ENCODE assay signal across 31 cellular contexts in genomic region chr20:7692478-7692877, GRCh38.
"Had no signal": no experiment of that assay in that cellular context is flagged by ENCODE, and none has a peak within 500 bp of the region (broad histone marks: within the 10 kb centered on the region; RNA-seq: fewer than 3 reads in every experiment).

No MANE protein-coding gene starts in this region.

- ATAC-seq: left ventricle myocardium superior; lower lobe of right lung; mucosa of descending colon; natural killer cell treated with Interleukin-12 subunit alpha and Interleukin-12 subunit beta and Interleukin-15 and Interleukin-18, amount 100 ng/mL, for 72 hours; right lobe of liver had no signal

- DNase-seq: colonic mucosa; effector CD8-positive, alpha-beta T cell; endodermal cell; foreskin melanocyte; glutamatergic neuron; hypothalamus; immature natural killer cell; left ventricle myocardium superior; lower lobe of right lung; mucosa of descending colon; naive B cell; right lobe of liver; small intestine; stimulated activated CD4-positive, alpha-beta T cell treated with anti-CD3 and anti-CD28 coated beads, Interleukin-12 subunit alpha, Interleukin-12 subunit beta, amount 100 ng/mL, for 4 hours; stimulated activated CD4-positive, alpha-beta T cell treated with anti-CD3 and anti-CD28 coated beads, Interleukin-1b, Interleukin-23, amount 100 ng/mL, for 48 hours; stimulated activated CD4-positive, alpha-beta T cell treated with anti-CD3 and anti-CD28 coated beads, Interleukin-4, amount 100 ng/mL, for 1 hour; stimulated activated CD8-positive, alpha-beta memory T cell treated with anti-CD3 and anti-CD28 coated beads, Interleukin-4, amount 100 ng/mL, for 48 hours; stimulated activated naive CD4-positive, alpha-beta T cell treated with Interleukin-2 at 50 U/mL for 16 hours; stomach; thyroid gland had no signal

- H3K27ac Mint-ChIP-seq: dendritic cell treated with granulocyte-macrophage colony-stimulating factor and Interleukin-4, amounts not matched to agents 40 ng/mL and 50 ng/mL, for 4 days; endodermal cell; immature natural killer cell; memory B cell; mesothelial cell of epicardium; naive B cell; natural killer cell treated with Interleukin-12 subunit alpha and Interleukin-12 subunit beta and Interleukin-15 and Interleukin-18, amount 100 ng/mL, for 72 hours; progenitor cell of endocrine pancreas; type B pancreatic cell had no signal

- H3K36me3 Mint-ChIP-seq: immature natural killer cell, memory B cell, mesothelial cell of epicardium, naive B cell, type B pancreatic cell had no signal

- H3K79me2 ChIP-seq: parathyroid adenoma had no signal

- H3K4me3 ChIP-seq: colonic mucosa, esophagus muscularis mucosa, lower lobe of right lung, mucosa of descending colon, right lobe of liver, stomach, thyroid gland had no signal

- H3K9me3 ChIP-seq: colonic mucosa, esophagus muscularis mucosa, lower lobe of right lung, neutrophil, right lobe of liver, stomach, thyroid gland had no signal

- H3K4me1 Mint-ChIP-seq: immature natural killer cell, memory B cell, naive B cell, neural crest cell had no signal

- H3K27me3 ChIP-seq: colonic mucosa, esophagus muscularis mucosa, neutrophil, right lobe of liver, stomach, thyroid gland had no signal

- H3K4me1 ChIP-seq: colonic mucosa, esophagus muscularis mucosa, lower lobe of right lung, parathyroid adenoma, right lobe of liver, stomach, thyroid gland had no signal

- H3K9ac ChIP-seq: parathyroid adenoma had no signal

- H3K9me3 Mint-ChIP-seq: dendritic cell treated with granulocyte-macrophage colony-stimulating factor and Interleukin-4, amounts not matched to agents 40 ng/mL and 50 ng/mL, for 4 days; endodermal cell; neural crest cell; type B pancreatic cell had no signal

- H3K4me3 Mint-ChIP-seq: dendritic cell treated with granulocyte-macrophage colony-stimulating factor and Interleukin-4, amounts not matched to agents 40 ng/mL and 50 ng/mL, for 4 days; endodermal cell; immature natural killer cell; memory B cell; mesothelial cell of epicardium; naive B cell; natural killer cell treated with Interleukin-12 subunit alpha and Interleukin-12 subunit beta and Interleukin-15 and Interleukin-18, amount 100 ng/mL, for 72 hours; neural crest cell; type B pancreatic cell had no signal

- H3K27me3 Mint-ChIP-seq: dendritic cell treated with granulocyte-macrophage colony-stimulating factor and Interleukin-4, amounts not matched to agents 40 ng/mL and 50 ng/mL, for 4 days; memory B cell; natural killer cell treated with Interleukin-12 subunit alpha and Interleukin-12 subunit beta and Interleukin-15 and Interleukin-18, amount 100 ng/mL, for 72 hours; type B pancreatic cell had no signal

- H2AFZ ChIP-seq: parathyroid adenoma had no signal

- H3K36me3 ChIP-seq: colonic mucosa, esophagus muscularis mucosa, lower lobe of right lung, neutrophil, right lobe of liver, stomach, thyroid gland had no signal

- FAIRE-seq: endothelial cell of umbilical vein, small intestine had no signal

- H3K27ac ChIP-seq: colonic mucosa, esophagus muscularis mucosa, lower lobe of right lung, neutrophil, parathyroid adenoma, right lobe of liver, stomach, thyroid gland had no signal
